Comparison of ENCODE assay signal across 24 cellular contexts in genomic region chr22:48607901-48608650, GRCh38.
"Had no signal": no experiment of that assay in that cellular context is flagged by ENCODE, and none has a peak within 500 bp of the region (broad histone marks: within the 10 kb centered on the region; RNA-seq: fewer than 3 reads in every experiment).

No MANE protein-coding gene starts in this region.

- H3K27me3 ChIP-seq: adrenal gland, left lung, ovary, upper lobe of right lung had no signal

- H3K27ac ChIP-seq: adrenal gland, left lung, ovary, psoas muscle, skin epidermis, thoracic aorta, upper lobe of right lung had no signal

- H3K4me1 ChIP-seq: adrenal gland, left lung, psoas muscle, upper lobe of right lung had no signal

- H3K27me3 Mint-ChIP-seq: activated CD4-positive, alpha-beta T cell treated with anti-CD3 and anti-CD28 coated beads, Interleukin-2, amount 10 ng/mL, durations not matched to agents 7 days and 5 days; stimulated activated naive CD8-positive, alpha-beta T cell treated with anti-CD3 and anti-CD28 coated beads, Interleukin-15, amount 100 ng/mL, for 72 hours had no signal

- H3K4me3 Mint-ChIP-seq: activated CD4-positive, alpha-beta T cell treated with anti-CD3 and anti-CD28 coated beads, Interleukin-2, amount 10 ng/mL, durations not matched to agents 7 days and 5 days; activated CD8-positive, alpha-beta T cell treated with anti-CD3 and anti-CD28 coated beads, Interleukin-2, amount 10 ng/mL, durations not matched to agents 7 days and 5 days; activated T-cell treated with anti-CD3 and anti-CD28 coated beads, Interleukin-2, amount 50 U/mL, for 4 hours; stimulated activated naive CD8-positive, alpha-beta T cell treated with anti-CD3 and anti-CD28 coated beads, Interleukin-15, amount 100 ng/mL, for 72 hours had no signal

- DNase-seq: activated CD4-positive, alpha-beta T cell treated with anti-CD3 and anti-CD28 coated beads, Interleukin-2, amount 10 ng/mL, durations not matched to agents 7 days and 5 days; activated CD8-positive, alpha-beta T cell treated with anti-CD3 and anti-CD28 coated beads, Interleukin-2, amount 10 ng/mL, durations not matched to agents 7 days and 5 days; activated effector memory CD4-positive, alpha-beta T cell treated with Interleukin-2 at 50 U/mL for 16 hours; activated naive CD4-positive, alpha-beta T cell treated with anti-CD3 and anti-CD28 coated beads, Interleukin-2, amount 50 U/mL, for 16 hours; activated T-cell treated with anti-CD3 and anti-CD28 coated beads, Interleukin-2, amount 50 U/mL, for 4 hours; adrenal gland; cerebellar nuclear complex; cortex of kidney; erythroblast; foreskin melanocyte; glutamatergic neuron; hippocampal formation; kidney; mammary epithelial cell; ovary; psoas muscle; stimulated activated CD4-positive, alpha-beta T cell treated with anti-CD3 and anti-CD28 coated beads, Interleukin-2, amount 100 ng/mL, for 48 hours; stimulated activated naive CD8-positive, alpha-beta T cell treated with anti-CD3 and anti-CD28 coated beads, Interleukin-15, amount 100 ng/mL, for 72 hours; T-helper 1 cell; T-helper 9 cell; upper lobe of right lung had no signal

- H3K4me3 ChIP-seq: adrenal gland, left lung, ovary, psoas muscle, skin epidermis, thoracic aorta, upper lobe of right lung had no signal

- H3K9me3 ChIP-seq: adrenal gland, ovary, psoas muscle, thoracic aorta, upper lobe of right lung had no signal

- H3K27ac Mint-ChIP-seq: activated CD4-positive, alpha-beta T cell treated with anti-CD3 and anti-CD28 coated beads, Interleukin-2, amount 10 ng/mL, durations not matched to agents 7 days and 5 days; activated CD8-positive, alpha-beta T cell treated with anti-CD3 and anti-CD28 coated beads, Interleukin-2, amount 10 ng/mL, durations not matched to agents 7 days and 5 days; stimulated activated naive CD8-positive, alpha-beta T cell treated with anti-CD3 and anti-CD28 coated beads, Interleukin-15, amount 100 ng/mL, for 72 hours had no signal

- H3K4me1 Mint-ChIP-seq: activated CD4-positive, alpha-beta T cell treated with anti-CD3 and anti-CD28 coated beads, Interleukin-2, amount 10 ng/mL, durations not matched to agents 7 days and 5 days; stimulated activated naive CD8-positive, alpha-beta T cell treated with anti-CD3 and anti-CD28 coated beads, Interleukin-15, amount 100 ng/mL, for 72 hours had no signal

- H3K36me3 ChIP-seq: adrenal gland, left lung, ovary, thoracic aorta, upper lobe of right lung had no signal
